In the genomic region with DNA sequence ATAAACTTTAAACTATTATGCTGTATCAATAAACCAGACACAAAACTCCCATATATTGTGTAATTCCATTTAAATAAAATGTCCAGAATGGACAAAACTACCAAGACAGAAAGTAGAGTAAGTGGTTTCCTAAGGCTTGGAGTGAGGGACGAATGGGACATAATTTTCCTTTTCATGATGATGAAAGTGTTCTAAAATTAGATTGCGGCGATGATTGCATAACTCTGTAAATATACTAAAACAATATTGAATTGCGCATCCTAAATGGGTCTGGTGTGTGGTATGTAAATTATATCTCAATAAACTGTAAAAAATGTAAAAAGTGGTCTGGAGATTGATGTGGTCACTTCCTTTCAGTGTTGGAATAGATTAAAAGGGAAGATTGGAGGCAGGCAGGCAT, we compare ENCODE assay signal across 26 cellular contexts.
"Had no signal": no experiment of that assay in that cellular context is flagged by ENCODE, and none has a peak within 500 bp of the region (broad histone marks: within the 10 kb centered on the region; RNA-seq: fewer than 3 reads in every experiment).

No MANE protein-coding gene starts in this region.

- H3K27ac ChIP-seq: colonic mucosa, esophagus muscularis mucosa, gastrocnemius medialis, ovary, psoas muscle, skin epidermis, spleen, thoracic aorta, tibial nerve, upper lobe of left lung had no signal

- H3K36me3 ChIP-seq: colonic mucosa, esophagus muscularis mucosa, gastrocnemius medialis, ovary, spleen, thoracic aorta, tibial nerve, upper lobe of left lung had no signal

- FAIRE-seq: endothelial cell of umbilical vein, keratinocyte, urothelium cell line had no signal

- DNase-seq: colonic mucosa; effector memory CD4-positive, alpha-beta T cell; gastrocnemius medialis; head of caudate nucleus; natural killer cell; occipital lobe; ovary; posterior cingulate gyrus; psoas muscle; right cardiac atrium; spleen; stimulated activated CD4-positive, alpha-beta T cell treated with anti-CD3 and anti-CD28 coated beads, Interleukin-4, amount 100 ng/mL, for 4 hours; upper lobe of left lung had no signal

- H3K9me3 Mint-ChIP-seq: dendritic cell treated with granulocyte-macrophage colony-stimulating factor and Interleukin-4, amounts not matched to agents 40 ng/mL and 50 ng/mL, for 4 days; memory B cell; natural killer cell; stimulated activated memory B cell treated with anti-CD40 and anti-IgM and Interleukin-4, amounts not matched to agents 10 μg/mL and 1 μg/mL and 100 μg/mL, for 72 hours; stimulated activated naive CD8-positive, alpha-beta T cell treated with anti-CD3 and anti-CD28 coated beads, Interleukin-15, Interleukin-2, amounts not matched to agents 100 ng/mL and 50 ng/mL, for 24 hours had no signal

- H3K4me1 ChIP-seq: colonic mucosa, esophagus muscularis mucosa, gastrocnemius medialis, psoas muscle, spleen, tibial nerve, upper lobe of left lung had no signal

- H3K27me3 ChIP-seq: colonic mucosa, esophagus muscularis mucosa, gastrocnemius medialis, ovary, spleen, tibial nerve, upper lobe of left lung had no signal

- ATAC-seq: gastrocnemius medialis; left lobe of liver; natural killer cell; psoas muscle; right cardiac atrium; stimulated activated memory B cell treated with anti-CD40 and anti-IgM and Interleukin-4, amounts not matched to agents 10 μg/mL and 1 μg/mL and 100 μg/mL, for 72 hours had no signal

- H3K9me3 ChIP-seq: colonic mucosa, esophagus muscularis mucosa, gastrocnemius medialis, ovary, psoas muscle, spleen, thoracic aorta, tibial nerve, upper lobe of left lung had no signal

- H3K27ac Mint-ChIP-seq: dendritic cell treated with granulocyte-macrophage colony-stimulating factor and Interleukin-4, amounts not matched to agents 40 ng/mL and 50 ng/mL, for 4 days; memory B cell; natural killer cell; stimulated activated memory B cell treated with anti-CD40 and anti-IgM and Interleukin-4, amounts not matched to agents 10 μg/mL and 1 μg/mL and 100 μg/mL, for 72 hours; stimulated activated naive CD8-positive, alpha-beta T cell treated with anti-CD3 and anti-CD28 coated beads, Interleukin-15, Interleukin-2, amounts not matched to agents 100 ng/mL and 50 ng/mL, for 24 hours had no signal

- H3K4me3 ChIP-seq: colonic mucosa, esophagus muscularis mucosa, gastrocnemius medialis, lung, ovary, psoas muscle, skin epidermis, spleen, thoracic aorta, tibial nerve, upper lobe of left lung had no signal

- H3K4me3 Mint-ChIP-seq: dendritic cell treated with granulocyte-macrophage colony-stimulating factor and Interleukin-4, amounts not matched to agents 40 ng/mL and 50 ng/mL, for 4 days; memory B cell; natural killer cell; stimulated activated memory B cell treated with anti-CD40 and anti-IgM and Interleukin-4, amounts not matched to agents 10 μg/mL and 1 μg/mL and 100 μg/mL, for 72 hours; stimulated activated naive CD8-positive, alpha-beta T cell treated with anti-CD3 and anti-CD28 coated beads, Interleukin-15, Interleukin-2, amounts not matched to agents 100 ng/mL and 50 ng/mL, for 24 hours had no signal

- H3K4me1 Mint-ChIP-seq: memory B cell; natural killer cell; stimulated activated memory B cell treated with anti-CD40 and anti-IgM and Interleukin-4, amounts not matched to agents 10 μg/mL and 1 μg/mL and 100 μg/mL, for 72 hours had no signal

- H3K36me3 Mint-ChIP-seq: memory B cell; natural killer cell; stimulated activated memory B cell treated with anti-CD40 and anti-IgM and Interleukin-4, amounts not matched to agents 10 μg/mL and 1 μg/mL and 100 μg/mL, for 72 hours had no signal

- H3K27me3 Mint-ChIP-seq: dendritic cell treated with granulocyte-macrophage colony-stimulating factor and Interleukin-4, amounts not matched to agents 40 ng/mL and 50 ng/mL, for 4 days; memory B cell had no signal
